In genomic region chr1:210687582-210688279, GRCh38 we compare ENCODE assay signal across 16 cellular contexts.
DNase-seq lines count a peak whose midpoint lies in the region; ATAC-seq and TF ChIP-seq lines count a peak whose summit lies in the region.
"Had no signal": no experiment of that assay in that cellular context is flagged by ENCODE, and none has a peak within 500 bp of the region (broad histone marks: within the 10 kb centered on the region; RNA-seq: fewer than 3 reads in every experiment).

No MANE protein-coding gene starts in this region.

- no peaks in the 10 kb centered on the region for H3K9me2 ChIP-seq in GM23248 (ENCODE audit: insufficient read depth)

- no peak for ATAC-seq in HG03378 (IDR thresholded peaks at IDR 0.05; ENCODE audit: unreplicated experiment)

- DNase-seq in AG10803 (ENCODE audit: low read depth) (peak; percentile 36), GM23248 (peak; percentile 72), T1000 (lab: John Stamatoyannopoulos, UW) (peak; percentile 39), middle frontal gyrus (ENCODE audit: extremely low spot score, low spot score) (peak; percentile 29), NCI-H345 treated with DMSO at 0.1 percent for 48 hours (lab: John Stamatoyannopoulos, UW; ENCODE audit: unreplicated experiment) (no peak), inferior parietal cortex (ENCODE audit: extremely low spot score) (no peak), NCI-H1105 (lab: John Stamatoyannopoulos, UW) (no peak)
- DNase-seq: activated CD4-positive, CD25-positive, alpha-beta regulatory T cell treated with anti-CD3 and anti-CD28 coated beads, Interleukin-2, amount 50 U/mL, for 72 hours; CD4-positive, CD25-positive, alpha-beta regulatory T cell; heart right ventricle; Karpas-422; kidney glomerular epithelial cell; NCI-H2029; testis had no signal

- no peaks in the 10 kb centered on the region for H3K36me3 ChIP-seq in GM23248 (ENCODE audit: low read depth)
- H3K36me3 ChIP-seq: heart right ventricle had no signal

- no peak overlapping the region for H2AFZ ChIP-seq in GM23248

- H3K79me2 ChIP-seq in GM23248 (ENCODE audit: insufficient read depth): no peaks in the 10 kb centered on the region

- H3K27ac ChIP-seq in GM23248: no peak overlapping the region
- H3K27ac ChIP-seq: heart right ventricle, RWPE1, testis had no signal

- in situ Hi-C loops in GM23248 (cut with MboI): no loop called here

- no peaks in the 10 kb centered on the region for H4K20me1 ChIP-seq in GM23248 (ENCODE audit: insufficient read depth)

- 26 to 28% methylated on average over 7 of the region's 7 CpGs for WGBS in GM23248 (ENCODE audit: low coverage in 1 of 2, low lambda C conversion rate in 2 of 2, missing lambda C conversion rate in 2 of 2), 2 experiments

- H3K9me3 ChIP-seq in GM23248 (ENCODE audit: low read depth): no peaks in the 10 kb centered on the region
- H3K9me3 ChIP-seq: heart right ventricle, testis had no signal

- no peaks in the 10 kb centered on the region for H3K27me3 ChIP-seq in GM23248 (replicated peaks; ENCODE audit: insufficient read depth)
- H3K27me3 ChIP-seq: heart right ventricle, testis had no signal

- TF ChIP-seq CTCF in AG10803 (conservative IDR thresholded peaks at IDR 0.05; ENCODE audit: low read length): no peak

- H3F3A ChIP-seq in GM23248 (ENCODE audit: insufficient read depth): no peaks in the 10 kb centered on the region

- no peak overlapping the region for H3K9ac ChIP-seq in GM23248

- no peak overlapping the region for H3K4me2 ChIP-seq in GM23248 (ENCODE audit: unreplicated experiment)

- H3K4me3 ChIP-seq in AG10803 (ENCODE audit: low read length) (no peak overlapping the region), GM23248 (no peak overlapping the region)
- H3K4me3 ChIP-seq: heart right ventricle, testis had no signal

- H3K4me1 ChIP-seq in GM23248 (ENCODE audit: insufficient read depth): no peaks in the 10 kb centered on the region

Comparison
In these comparisons a context has a peak if more than half of its experiments do, and no peak if none do; other contexts are left out.
1. DNase-seq: peak in AG10803 (single experiment), GM23248 (single experiment), T1000 (single experiment) and middle frontal gyrus (single experiment); none in NCI-H345 treated with DMSO at 0.1 percent for 48 hours (single experiment), inferior parietal cortex (single experiment) and NCI-H1105 (single experiment).